In genomic region chr1:219661464-219662092, GRCh38 we compare ENCODE assay signal across 1 cellular context.
TF ChIP-seq lines count a peak whose summit lies in the region.

No MANE protein-coding gene starts in this region.

TF ChIP-seq in WTC11, 78 proteins besides CTCF, POLR2A, EP300 and RAD21 (continued from another document):
- TF ChIP-seq ARID4B (CRISPR knock-in tag; IDR thresholded peaks at IDR 0.05; ENCODE audit: borderline replicate concordance): no peak
- no peak for TF ChIP-seq KAT7 (CRISPR knock-in tag; IDR thresholded peaks at IDR 0.05; ENCODE audit: borderline replicate concordance)
- no peak for TF ChIP-seq ZNF263 (CRISPR knock-in tag; IDR thresholded peaks at IDR 0.05; ENCODE audit: low read depth)
- no peak for TF ChIP-seq NFATC4 (CRISPR knock-in tag; IDR thresholded peaks at IDR 0.05)
- TF ChIP-seq, protein P1, sequence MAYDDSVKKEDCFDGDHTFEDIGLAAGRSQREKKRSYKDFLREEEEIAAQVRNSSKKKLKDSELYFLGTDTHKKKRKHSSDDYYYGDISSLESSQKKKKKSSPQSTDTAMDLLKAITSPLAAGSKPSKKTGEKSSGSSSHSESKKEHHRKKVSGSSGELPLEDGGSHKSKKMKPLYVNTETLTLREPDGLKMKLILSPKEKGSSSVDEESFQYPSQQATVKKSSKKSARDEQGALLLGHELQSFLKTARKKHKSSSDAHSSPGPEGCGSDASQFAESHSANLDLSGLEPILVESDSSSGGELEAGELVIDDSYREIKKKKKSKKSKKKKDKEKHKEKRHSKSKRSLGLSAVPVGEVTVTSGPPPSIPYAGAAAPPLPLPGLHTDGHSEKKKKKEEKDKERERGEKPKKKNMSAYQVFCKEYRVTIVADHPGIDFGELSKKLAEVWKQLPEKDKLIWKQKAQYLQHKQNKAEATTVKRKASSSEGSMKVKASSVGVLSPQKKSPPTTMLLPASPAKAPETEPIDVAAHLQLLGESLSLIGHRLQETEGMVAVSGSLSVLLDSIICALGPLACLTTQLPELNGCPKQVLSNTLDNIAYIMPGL (CRISPR knock-in tag; IDR thresholded peaks at IDR 0.05): no peak
- TF ChIP-seq FOXK1 (CRISPR knock-in tag; IDR thresholded peaks at IDR 0.05): no peak
